In genomic region chr18:69662090-69662489, GRCh38 we compare ENCODE assay signal across 4 cellular contexts.
DNase-seq lines count a peak whose midpoint lies in the region; ATAC-seq and TF ChIP-seq lines count a peak whose summit lies in the region.
"Not testable (repeated sequence)": the region's sequence is repeated elsewhere in the genome, so short reads cannot be mapped to it uniquely, and the experiment has no call there.

No MANE protein-coding gene starts in this region.

- H3K27ac Mint-ChIP-seq in T-helper 17 cell, result peak overlapping the region; percentile 2
- peak overlapping the region; percentile 8 for H3K27ac Mint-ChIP-seq in central memory CD8-positive, alpha-beta T cell (ENCODE audit: low read depth)
- peak overlapping the region; percentile 3 to 41 for H3K27ac Mint-ChIP-seq in natural killer cell

- TF ChIP-seq CTCF in C4-2B (conservative IDR thresholded peaks at IDR 0.05); natural killer cell (IDR thresholded peaks at IDR 0.05): not testable (repeated sequence)

- intact Hi-C loops in natural killer cell (cut with micrococcal nuclease), result not testable (repeated sequence)

- not testable (repeated sequence) for DNase-seq in T-helper 17 cell; central memory CD8-positive, alpha-beta T cell (ENCODE audit: low spot score in 2 of 2); natural killer cell

- not testable (repeated sequence) for H3K36me3 Mint-ChIP-seq in T-helper 17 cell (ENCODE audit: low read depth); central memory CD8-positive, alpha-beta T cell (ENCODE audit: insufficient read depth); natural killer cell

- not testable (repeated sequence) for H3K4me1 Mint-ChIP-seq in T-helper 17 cell; central memory CD8-positive, alpha-beta T cell
- peaks cover 14 to 15% of the 10 kb centered on the region in 2 donors for H3K4me1 Mint-ChIP-seq in natural killer cell

- H3K27me3 Mint-ChIP-seq in T-helper 17 cell, result not testable (repeated sequence)
- peaks cover 20% of the 10 kb centered on the region for H3K27me3 Mint-ChIP-seq in central memory CD8-positive, alpha-beta T cell
- H3K27me3 Mint-ChIP-seq in natural killer cell (ENCODE audit: low read depth in 2 of 2), result peaks cover 0 to 26% of the 10 kb centered on the region in 2 donors

- not testable (repeated sequence) for ATAC-seq in T-helper 17 cell
- peak; percentile 52 for ATAC-seq in central memory CD8-positive, alpha-beta T cell (replicated peaks; ENCODE audit: extremely low read depth, poor library complexity, severe bottlenecking)
- peak in 2 of 3 donors; percentile 26 to 81 for ATAC-seq in natural killer cell

- H3K27ac ChIP-seq in C4-2B, result 0 out of 2 replicates have a peak overlapping the region, but pooled peaks have one; percentile 22

- not testable (repeated sequence) for H3K9me3 Mint-ChIP-seq in central memory CD8-positive, alpha-beta T cell; natural killer cell

- not testable (repeated sequence) for H3K9me3 ChIP-seq in T-helper 17 cell (ENCODE audit: control insufficient read depth, low read length, poor library complexity, severe bottlenecking)

- H3K4me3 Mint-ChIP-seq in T-helper 17 cell; central memory CD8-positive, alpha-beta T cell: not testable (repeated sequence)
- peak overlapping the region; percentile 53 for H3K4me3 Mint-ChIP-seq in natural killer cell
